ENCODE assay signal across 27 cellular contexts in genomic region chr17:51731941-51732722, GRCh38.
DNase-seq lines count a peak whose midpoint lies in the region; ATAC-seq, FAIRE-seq and TF ChIP-seq lines count a peak whose summit lies in the region.
"Had no signal": no experiment of that assay in that cellular context is flagged by ENCODE, and none has a peak within 500 bp of the region (broad histone marks: within the 10 kb centered on the region; RNA-seq: fewer than 3 reads in every experiment).

No MANE protein-coding gene starts in this region.

- no peak overlapping the region for H3K4me2 ChIP-seq in A549
- no peak overlapping the region for H3K4me2 ChIP-seq in mesendoderm (ENCODE audit: low read length)
- no peak overlapping the region for H3K4me2 ChIP-seq in neural progenitor cell
- H3K4me2 ChIP-seq: BLaER1 treated with 17β-estradiol and CSF1 and Interleukin-3, amounts not matched to agents 10 nM and 100 nM had no signal

- peak overlapping the region; percentile 50 for H3K4ac ChIP-seq in mesendoderm (ENCODE audit: low read depth, low read length)

- no peaks in the 10 kb centered on the region for H3K79me1 ChIP-seq in mesendoderm (ENCODE audit: low read length)

- no peak overlapping the region for H3K23ac ChIP-seq in mesendoderm (ENCODE audit: low read length)

- FAIRE-seq in A549 (lab: Jason Lieb, UNC): peak; percentile 67
- FAIRE-seq: A204.1, GM12891, GM18507, H54 had no signal

- H3K9me3 ChIP-seq in A549 (0 out of 3 replicates have a peak, but pooled peaks cover 8% of the 10 kb centered on the region), neural progenitor cell (ENCODE audit: low read depth) (no peaks in the 10 kb centered on the region)
- H3K9me3 ChIP-seq: BE2C; BLaER1 treated with 17β-estradiol and CSF1 and Interleukin-3, amounts not matched to agents 10 nM and 100 nM; HAP-1 had no signal

- H3K27me3 ChIP-seq in mesendoderm (ENCODE audit: insufficient read depth, low read length, poor library complexity) (no peaks in the 10 kb centered on the region), neural progenitor cell (no peaks in the 10 kb centered on the region)
- H3K27me3 ChIP-seq: BE2C; BLaER1 treated with 17β-estradiol and CSF1 and Interleukin-3, amounts not matched to agents 10 nM and 100 nM had no signal

- H3K4me3 ChIP-seq in A549 (no peak overlapping the region), mesendoderm (ENCODE audit: low read length) (no peak overlapping the region), neural progenitor cell (no peak overlapping the region)
- H3K4me3 ChIP-seq: BLaER1 treated with 17β-estradiol and CSF1 and Interleukin-3, amounts not matched to agents 10 nM and 100 nM; HAP-1 had no signal

- WGBS in A549 (ENCODE audit: missing lambda C conversion rate): 31% methylated on average over 6 of the region's 6 CpGs
- WGBS in mesendoderm (ENCODE audit: extremely low coverage, insufficient coverage, low lambda C conversion rate): no CpG with 5 or more reads among the region's 6 CpGs

- no peak for TF ChIP-seq CTCF in A549 (IDR thresholded peaks at IDR 0.05)
- TF ChIP-seq CTCF in brain (conservative IDR thresholded peaks at IDR 0.05): no peak
- no peak for TF ChIP-seq CTCF in neural progenitor cell (IDR thresholded peaks at IDR 0.05)

- H3K27ac ChIP-seq in A549 (no peak overlapping the region), mesendoderm (ENCODE audit: low read depth, low read length) (no peak overlapping the region), neural progenitor cell (no peak overlapping the region)
- H3K27ac ChIP-seq: 22Rv1; BLaER1 treated with 17β-estradiol and CSF1 and Interleukin-3, amounts not matched to agents 10 nM and 100 nM had no signal

- no peak overlapping the region for H2BK120ac ChIP-seq in mesendoderm (ENCODE audit: low read depth, low read length)

- CTCF ChIA-PET in A549 (lab: Yijun Ruan, JAX): interaction anchor here (0.6 to 2.1 kb wide), 2 partner anchors 32 to 35 kb away, joined by 4 to 7 read pairs; no protein-coding TSS in a partner anchor
- CTCF ChIA-PET in activated CD4-positive, alpha-beta memory T cell treated with anti-CD3 and anti-CD28 coated beads, Interleukin-2, amount 10 ng/mL, durations not matched to agents 7 days and 5 days (lab: Charles Lee): interaction anchor here (0.7 to 1.6 kb wide), 2 partner anchors 21 to 360 kb away, joined by 4 to 5 read pairs; no protein-coding TSS in a partner anchor

- no peak overlapping the region for H3K9ac ChIP-seq in mesendoderm (ENCODE audit: low read length)
- H3K9ac ChIP-seq in neural progenitor cell: no peak overlapping the region
- H3K9ac ChIP-seq: BLaER1 treated with 17β-estradiol and CSF1 and Interleukin-3, amounts not matched to agents 10 nM and 100 nM had no signal

- H2AFZ ChIP-seq in neural progenitor cell (replicated peaks): no peak overlapping the region

- TF ChIP-seq RAD21 in A549 (conservative IDR thresholded peaks at IDR 0.05 in 1 of 2, IDR thresholded peaks at IDR 0.05 in 1 of 2): no peak

- no peak overlapping the region for H2AK5ac ChIP-seq in mesendoderm (ENCODE audit: low read length)

- H2BK5ac ChIP-seq in mesendoderm (ENCODE audit: low read length): no peak overlapping the region

- H3K4me3 Mint-ChIP-seq in brain (no peak overlapping the region), neural progenitor cell (no peak overlapping the region)
- no peak overlapping the region for H3K4me3 Mint-ChIP-seq in activated CD4-positive, alpha-beta memory T cell treated with anti-CD3 and anti-CD28 coated beads, Interleukin-2, amount 10 ng/mL, durations not matched to agents 7 days and 5 days
- no peak overlapping the region for H3K4me3 Mint-ChIP-seq in activated T-helper 17 cell treated with anti-CD3 and anti-CD28 coated beads, Interleukin-2, amount 50 U/mL, for 72 hours
- H3K4me3 Mint-ChIP-seq: CD14-positive monocyte; CD4-positive, alpha-beta T cell; CD8-positive, alpha-beta memory T cell; HFFc6 had no signal

- H2BK15ac ChIP-seq in mesendoderm (replicated peaks; ENCODE audit: low read depth): no peak overlapping the region

- DNase-seq in A549 (ENCODE audit: low read depth in 1 of 2, low spot score in 1 of 2): no peak
- peak; percentile 90 for DNase-seq in mesendoderm
- DNase-seq in neural progenitor cell (ENCODE audit: low spot score): no peak
- no peak for DNase-seq in activated CD4-positive, alpha-beta memory T cell treated with anti-CD3 and anti-CD28 coated beads, Interleukin-2, amount 10 ng/mL, durations not matched to agents 7 days and 5 days
- DNase-seq in cerebellar cortex (ENCODE audit: low spot score): no peak
- DNase-seq: ACHN; AML-193; BE2C; Calu3; CD4-positive, alpha-beta T cell; CD8-positive, alpha-beta memory T cell; DMS53; DMS79 treated with DMSO at 0.1 percent for 48 hours; GF-D8; GOT3; HFFc6 had no signal

- peaks cover 26% of the 10 kb centered on the region for H3F3A ChIP-seq in neural progenitor cell (ENCODE audit: low read depth)

- H3K36me3 ChIP-seq in mesendoderm (ENCODE audit: control insufficient read depth, insufficient read depth, low read length) (no peaks in the 10 kb centered on the region), neural progenitor cell (no peaks in the 10 kb centered on the region)
- H3K36me3 ChIP-seq: BE2C; BLaER1 treated with 17β-estradiol and CSF1 and Interleukin-3, amounts not matched to agents 10 nM and 100 nM; HAP-1 had no signal

- TF ChIP-seq EP300 in A549 (IDR thresholded peaks at IDR 0.05): no peak

- H3K18ac ChIP-seq in mesendoderm (ENCODE audit: low read length): peak overlapping the region; percentile 12

- H4K5ac ChIP-seq in mesendoderm (ENCODE audit: low read length): no peak overlapping the region

- H3K36me3 Mint-ChIP-seq in brain (no peaks in the 10 kb centered on the region), neural progenitor cell (no peaks in the 10 kb centered on the region)
- H3K36me3 Mint-ChIP-seq in activated CD4-positive, alpha-beta memory T cell treated with anti-CD3 and anti-CD28 coated beads, Interleukin-2, amount 10 ng/mL, durations not matched to agents 7 days and 5 days (ENCODE audit: low read depth): no peaks in the 10 kb centered on the region
- H3K36me3 Mint-ChIP-seq in activated T-helper 17 cell treated with anti-CD3 and anti-CD28 coated beads, Interleukin-2, amount 50 U/mL, for 72 hours (ENCODE audit: low read depth): no peaks in the 10 kb centered on the region
- H3K36me3 Mint-ChIP-seq: CD14-positive monocyte; CD8-positive, alpha-beta memory T cell had no signal

- H3K56ac ChIP-seq in mesendoderm (ENCODE audit: low read length): no peak overlapping the region

- H3K9me3 Mint-ChIP-seq in brain (peaks cover 0 to 5% (median 2%) of the 10 kb centered on the region in 5 experiments), neural progenitor cell (peaks cover 18% of the 10 kb centered on the region)
- H3K9me3 Mint-ChIP-seq in activated CD4-positive, alpha-beta memory T cell treated with anti-CD3 and anti-CD28 coated beads, Interleukin-2, amount 10 ng/mL, durations not matched to agents 7 days and 5 days: no peaks in the 10 kb centered on the region
- H3K9me3 Mint-ChIP-seq in activated T-helper 17 cell treated with anti-CD3 and anti-CD28 coated beads, Interleukin-2, amount 50 U/mL, for 72 hours: no peaks in the 10 kb centered on the region
- H3K9me3 Mint-ChIP-seq: CD4-positive, alpha-beta T cell; CD8-positive, alpha-beta memory T cell had no signal

- H3K4me1 Mint-ChIP-seq in brain (peaks cover 23% of the 10 kb centered on the region), neural progenitor cell (peaks cover 39% of the 10 kb centered on the region)
- no peaks in the 10 kb centered on the region for H3K4me1 Mint-ChIP-seq in activated CD4-positive, alpha-beta memory T cell treated with anti-CD3 and anti-CD28 coated beads, Interleukin-2, amount 10 ng/mL, durations not matched to agents 7 days and 5 days
- no peaks in the 10 kb centered on the region for H3K4me1 Mint-ChIP-seq in activated T-helper 17 cell treated with anti-CD3 and anti-CD28 coated beads, Interleukin-2, amount 50 U/mL, for 72 hours
- H3K4me1 Mint-ChIP-seq: CD14-positive monocyte; CD8-positive, alpha-beta memory T cell had no signal

- no peaks in the 10 kb centered on the region for H3K4me1 ChIP-seq in A549
- H3K4me1 ChIP-seq in mesendoderm (ENCODE audit: control insufficient read depth, low read depth, low read length): peaks cover 4% of the 10 kb centered on the region
- peaks cover 28% of the 10 kb centered on the region for H3K4me1 ChIP-seq in neural progenitor cell
- H3K4me1 ChIP-seq: BE2C; BLaER1 treated with 17β-estradiol and CSF1 and Interleukin-3, amounts not matched to agents 10 nM and 100 nM; HAP-1 had no signal

- no peaks in the 10 kb centered on the region for H4K20me1 ChIP-seq in neural progenitor cell (ENCODE audit: low read depth)
- H4K20me1 ChIP-seq: BLaER1 treated with 17β-estradiol and CSF1 and Interleukin-3, amounts not matched to agents 10 nM and 100 nM had no signal

- no peak for TF ChIP-seq POLR2A in A549 (IDR thresholded peaks at IDR 0.05; ENCODE audit: low read length)

- H3K27me3 Mint-ChIP-seq in brain (peaks cover 4% of the 10 kb centered on the region), neural progenitor cell (ENCODE audit: insufficient read depth, low read depth) (peaks cover 4% of the 10 kb centered on the region)
- H3K27me3 Mint-ChIP-seq in activated CD4-positive, alpha-beta memory T cell treated with anti-CD3 and anti-CD28 coated beads, Interleukin-2, amount 10 ng/mL, durations not matched to agents 7 days and 5 days: peaks cover 2% of the 10 kb centered on the region
- H3K27me3 Mint-ChIP-seq in activated T-helper 17 cell treated with anti-CD3 and anti-CD28 coated beads, Interleukin-2, amount 50 U/mL, for 72 hours: peaks cover 19% of the 10 kb centered on the region

- H3K79me2 ChIP-seq in mesendoderm (ENCODE audit: control insufficient read depth, insufficient read depth, low read length) (no peaks in the 10 kb centered on the region), neural progenitor cell (ENCODE audit: low read depth) (no peaks in the 10 kb centered on the region)

- POLR2A ChIA-PET in A549 (lab: Yijun Ruan, JAX): no interaction called here
- POLR2A ChIA-PET in activated CD4-positive, alpha-beta memory T cell treated with anti-CD3 and anti-CD28 coated beads, Interleukin-2, amount 10 ng/mL, durations not matched to agents 7 days and 5 days (lab: Charles Lee): no interaction called here

- no peak overlapping the region for H4K8ac ChIP-seq in mesendoderm (ENCODE audit: low read depth, low read length)

- H3K27ac Mint-ChIP-seq in brain (peak overlapping the region in 3 of 5 experiments; percentile 29 to 63 (median 52)), neural progenitor cell (peak overlapping the region; percentile 19)
- no peak overlapping the region for H3K27ac Mint-ChIP-seq in activated CD4-positive, alpha-beta memory T cell treated with anti-CD3 and anti-CD28 coated beads, Interleukin-2, amount 10 ng/mL, durations not matched to agents 7 days and 5 days
- no peak overlapping the region for H3K27ac Mint-ChIP-seq in activated T-helper 17 cell treated with anti-CD3 and anti-CD28 coated beads, Interleukin-2, amount 50 U/mL, for 72 hours
- H3K27ac Mint-ChIP-seq: CD14-positive monocyte; CD4-positive, alpha-beta T cell; CD8-positive, alpha-beta memory T cell; HFFc6 had no signal

- ATAC-seq in A549 (no peak), HG03442 (IDR thresholded peaks at IDR 0.05; ENCODE audit: unreplicated experiment) (no peak)
- ATAC-seq in activated T-helper 17 cell treated with anti-CD3 and anti-CD28 coated beads, Interleukin-2, amount 50 U/mL, for 72 hours (replicated peaks): no peak

TF ChIP-seq in A549, 52 proteins besides CTCF, POLR2A, EP300 and RAD21 (continues in another document):
- TF ChIP-seq EHF (CRISPR knock-in tag; IDR thresholded peaks at IDR 0.05) (no peak), HOXA7 (CRISPR knock-in tag; IDR thresholded peaks at IDR 0.05) (no peak)

Comparison
In these comparisons a context has a peak if more than half of its experiments do, and no peak if none do; other contexts are left out.
1. H3K27ac Mint-ChIP-seq: peak in brain (3 of 5) and neural progenitor cell (single experiment); none in activated CD4-positive, alpha-beta memory T cell treated with anti-CD3 and anti-CD28 coated beads, Interleukin-2, amount 10 ng/mL, durations not matched to agents 7 days and 5 days (single experiment) and activated T-helper 17 cell treated with anti-CD3 and anti-CD28 coated beads, Interleukin-2, amount 50 U/mL, for 72 hours (single experiment).